Comparison of ENCODE assay signal across 8 cellular contexts in the genomic region with DNA sequence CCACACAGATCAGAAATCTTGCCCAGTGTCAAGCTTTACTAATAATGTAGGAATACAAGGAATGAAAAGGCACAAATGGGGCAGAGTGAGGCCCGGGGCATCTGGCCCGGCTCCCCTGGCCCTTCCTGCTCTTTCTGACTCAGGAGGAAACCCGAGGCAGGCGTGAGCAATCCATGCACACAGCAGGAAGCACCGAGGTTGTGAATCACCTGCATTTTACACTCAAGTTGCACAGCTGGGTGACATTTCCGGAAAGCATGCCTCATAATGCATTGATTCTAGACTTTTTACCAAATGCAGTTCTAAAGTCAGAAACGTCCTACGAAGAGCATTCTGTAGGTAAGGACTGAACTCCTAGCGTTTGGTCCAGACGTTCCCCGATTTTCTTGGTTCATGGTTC. TPM values are rescaled to one million over a fixed set of nuclear protein-coding genes. Genes with fewer than 3 reads are reported as not detected.
DNase-seq lines count a peak whose midpoint lies in the region; ATAC-seq and TF ChIP-seq lines count a peak whose summit lies in the region.

No MANE protein-coding gene starts in this region.

- ATAC-seq in body of pancreas (no peak), HG03378 (IDR thresholded peaks at IDR 0.05; ENCODE audit: unreplicated experiment) (no peak)

- WGBS in body of pancreas, 2 donors, result 78 to 81% methylated on average over 11 of the region's 11 CpGs

- H3K4me3 ChIP-seq in body of pancreas, result no peak overlapping the region

- no peaks in the 10 kb centered on the region for H3K4me1 ChIP-seq in body of pancreas

- no peak overlapping the region for H3K27ac ChIP-seq in body of pancreas

- peak; percentile 60 for DNase-seq in AG08396 (ENCODE audit: low spot score)
- peak; percentile 96 for DNase-seq in HPDE6-E6E7 (ENCODE audit: extremely low spot score)
- peak; percentile 82 for DNase-seq in amniotic epithelial cell (ENCODE audit: low read depth)
- DNase-seq in iris pigment epithelial cell (ENCODE audit: low read depth), result peak; percentile 94
- DNase-seq in body of pancreas, result no peak
- no peak for DNase-seq in inferior parietal cortex (ENCODE audit: extremely low spot score)
- no peak for DNase-seq in cerebellar nuclear complex (lab: John Stamatoyannopoulos, UW)

- TF ChIP-seq POLR2A in body of pancreas (IDR thresholded peaks at IDR 0.05), result no peak

- no peaks in the 10 kb centered on the region for H3K27me3 ChIP-seq in body of pancreas

- no peaks in the 10 kb centered on the region for H3K9me3 ChIP-seq in body of pancreas

- no peak for TF ChIP-seq CTCF in body of pancreas (IDR thresholded peaks at IDR 0.05)

- intact Hi-C loops in body of pancreas (cut with DNase I), result no loop called here

- no peaks in the 10 kb centered on the region for H3K36me3 ChIP-seq in body of pancreas (replicated peaks in 1 of 2; ENCODE audit: insufficient read depth in 1 of 2, low read depth in 2 of 2)

RNA-seq across cellular contexts. Expression of a gene that starts 38.9 kb away (rescaled TPM):
- total RNA-seq in body of pancreas, result 10 to 100 TPM in 1 of 2 donors, 1 to 10 TPM in 1; 4.6 to 15.0 TPM

RNA-seq across cellular contexts. Expression of a gene that starts 39.2 kb away (rescaled TPM):
- 1 to 10 TPM; 4.9 to 6.5 TPM for total RNA-seq in body of pancreas

RNA-seq across cellular contexts. Expression of a gene that starts 45.4 kb away (rescaled TPM):
- 1 to 10 TPM; 2.1 to 2.3 TPM for total RNA-seq in body of pancreas

Comparison
In these comparisons a context has a peak if more than half of its experiments do, and no peak if none do; other contexts are left out.
1. DNase-seq: peak in AG08396 (single experiment), HPDE6-E6E7 (single experiment), amniotic epithelial cell (single experiment) and iris pigment epithelial cell (single experiment); none in body of pancreas (0 of 4), inferior parietal cortex (single experiment) and cerebellar nuclear complex (0 of 2).